9 cellular contexts compared by ENCODE assay signal in the genomic region with DNA sequence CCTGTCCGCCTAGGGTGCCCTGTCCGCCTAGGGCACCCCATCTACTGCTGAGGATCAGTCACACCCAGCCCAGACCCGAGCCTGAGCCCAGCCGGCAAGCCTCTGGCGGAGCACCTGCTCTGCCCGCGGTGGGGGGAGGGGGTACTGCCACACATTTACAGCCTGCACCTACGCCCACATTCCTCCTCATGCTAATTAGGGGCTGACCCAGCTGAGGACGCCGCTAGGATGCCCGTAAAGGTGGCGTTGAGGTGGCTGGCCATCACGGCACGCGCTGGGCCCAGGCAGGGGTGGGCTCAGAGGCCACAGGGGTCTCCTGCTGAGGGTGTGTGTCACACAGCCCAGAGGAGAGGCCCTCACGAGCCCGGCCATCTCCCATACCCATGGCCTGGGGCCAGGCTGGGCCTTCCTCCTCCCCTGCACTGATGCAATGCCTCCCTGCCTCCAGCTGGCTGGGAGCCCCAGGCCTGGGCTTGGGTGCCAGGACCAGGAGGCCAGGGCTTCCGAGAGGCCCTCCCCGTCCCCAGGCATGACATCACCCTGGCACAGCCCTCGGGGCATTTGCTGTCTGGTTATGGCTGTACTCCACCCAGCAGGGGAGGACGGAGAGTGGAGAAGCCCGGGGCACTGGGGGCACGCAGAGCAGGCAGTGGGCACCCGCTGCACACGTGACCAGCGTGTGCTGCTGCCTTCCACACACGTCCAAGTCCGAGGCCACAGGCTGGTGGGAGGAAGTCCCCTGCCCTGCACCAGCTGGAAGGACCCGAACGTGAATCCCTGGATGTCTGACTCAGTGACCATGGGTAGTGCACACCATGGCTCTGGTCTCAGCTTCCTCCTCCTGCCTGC. TPM values are rescaled to one million over a fixed set of nuclear protein-coding genes. Genes with fewer than 3 reads are reported as not detected.
DNase-seq lines count a peak whose midpoint lies in the region; TF ChIP-seq lines count a peak whose summit lies in the region.
"Had no signal": no experiment of that assay in that cellular context is flagged by ENCODE, and none has a peak within 500 bp of the region (broad histone marks: within the 10 kb centered on the region; RNA-seq: fewer than 3 reads in every experiment).

No MANE protein-coding gene starts in this region.

- no peak overlapping the region for H3K4me3 ChIP-seq in endodermal cell (ENCODE audit: low read length)

- H3K27me3 Mint-ChIP-seq in endodermal cell (ENCODE audit: insufficient read depth): peaks cover 7% of the 10 kb centered on the region

- no peaks in the 10 kb centered on the region for H3K9me3 Mint-ChIP-seq in endodermal cell
- H3K9me3 Mint-ChIP-seq: activated T-cell treated with anti-CD3 and anti-CD28 coated beads, Interleukin-2, amount 50 U/mL, for 72 hours had no signal

- no peak overlapping the region for H3K4me3 Mint-ChIP-seq in endodermal cell
- H3K4me3 Mint-ChIP-seq: activated T-cell treated with anti-CD3 and anti-CD28 coated beads, Interleukin-2, amount 50 U/mL, for 72 hours had no signal

- WGBS in endodermal cell (ENCODE audit: insufficient coverage in 1 of 2, insufficient read length in 1 of 2), 2 experiments: 77 to 78% methylated on average over 21 to 29 of the region's 30 CpGs

- H3K9me3 ChIP-seq in endodermal cell (ENCODE audit: control insufficient read depth, low read length): no peaks in the 10 kb centered on the region

- no peak overlapping the region for H3K9ac ChIP-seq in endodermal cell (ENCODE audit: extremely low read depth, low read length, poor library complexity, severe bottlenecking)

- DNase-seq in C1 segment of cervical spinal cord (lab: John Stamatoyannopoulos, UW) (peak in 13 of 14 donors; percentile 44 to 98 (median 88)), NCI-H446 treated with DMSO at 0.1 percent for 48 hours (lab: John Stamatoyannopoulos, UW) (peak; percentile 86), endodermal cell (peak; percentile 82), middle frontal gyrus (ENCODE audit: extremely low spot score, low spot score) (peak; percentile 82), NCI-H1436 (lab: John Stamatoyannopoulos, UW) (no peak), KG1 (lab: John Stamatoyannopoulos, UW) (no peak), SKM-1 (lab: John Stamatoyannopoulos, UW; ENCODE audit: unreplicated experiment) (no peak), NCI-H1092 (lab: John Stamatoyannopoulos, UW) (no peak)
- DNase-seq: activated T-cell treated with anti-CD3 and anti-CD28 coated beads, Interleukin-2, amount 50 U/mL, for 72 hours had no signal

- no peaks in the 10 kb centered on the region for H3K36me3 ChIP-seq in endodermal cell (ENCODE audit: control insufficient read depth, insufficient read depth, low read length)

- H3K4me1 ChIP-seq in endodermal cell (ENCODE audit: control insufficient read depth, insufficient read depth, low read length): peaks cover 4% of the 10 kb centered on the region

- no peaks in the 10 kb centered on the region for H3K27me3 ChIP-seq in endodermal cell (ENCODE audit: control insufficient read depth, insufficient read depth, low read length, poor library complexity, severe bottlenecking)

- no peak overlapping the region for H3K27ac ChIP-seq in endodermal cell (ENCODE audit: low read depth, low read length)

- H3K27ac Mint-ChIP-seq in endodermal cell: no peak overlapping the region
- H3K27ac Mint-ChIP-seq: activated T-cell treated with anti-CD3 and anti-CD28 coated beads, Interleukin-2, amount 50 U/mL, for 72 hours had no signal

- no peak for TF ChIP-seq CTCF in endodermal cell (conservative IDR thresholded peaks at IDR 0.05)

- peaks cover 5% of the 10 kb centered on the region for H3K36me3 Mint-ChIP-seq in endodermal cell (ENCODE audit: low read depth)

- peaks cover 2% of the 10 kb centered on the region for H3K4me1 Mint-ChIP-seq in endodermal cell

RNA-seq across cellular contexts. Expression of gene DUSP8, which starts 12.7 kb away (rescaled TPM):
- 1 to 10 TPM; 4.7 to 7.0 TPM for total RNA-seq in endodermal cell
- 13.7 TPM for polyA plus RNA-seq in endodermal cell (2013, experiment 1 of 2)
- 7.4 TPM for polyA plus RNA-seq in endodermal cell (2013, experiment 2 of 2)

RNA-seq across cellular contexts. Expression of gene KRTAP5-1, which starts 25.8 kb away (rescaled TPM):
- total RNA-seq in endodermal cell: not detected
- not detected for polyA plus RNA-seq in endodermal cell (2013, experiment 1 of 2)
- not detected for polyA plus RNA-seq in endodermal cell (2013, experiment 2 of 2)
- total RNA-seq: activated T-cell treated with anti-CD3 and anti-CD28 coated beads, Interleukin-2, amount 50 U/mL, for 72 hours had no signal

RNA-seq across cellular contexts. Expression of gene KRTAP5-2, which starts 38.8 kb away (rescaled TPM):
- not detected for total RNA-seq in endodermal cell
- not detected for polyA plus RNA-seq in endodermal cell (2013, experiment 1 of 2)
- not detected for polyA plus RNA-seq in endodermal cell (2013, experiment 2 of 2)
- total RNA-seq: activated T-cell treated with anti-CD3 and anti-CD28 coated beads, Interleukin-2, amount 50 U/mL, for 72 hours had no signal

RNA-seq across cellular contexts. Expression of gene KRTAP5-3, which starts 48.9 kb away (rescaled TPM):
- not detected for total RNA-seq in endodermal cell
- polyA plus RNA-seq in endodermal cell (2013, experiment 1 of 2): not detected
- polyA plus RNA-seq in endodermal cell (2013, experiment 2 of 2): not detected
- total RNA-seq: activated T-cell treated with anti-CD3 and anti-CD28 coated beads, Interleukin-2, amount 50 U/mL, for 72 hours had no signal

Comparison
In these comparisons a context has a peak if more than half of its experiments do, and no peak if none do; other contexts are left out.
1. DNase-seq: peak in C1 segment of cervical spinal cord (13 of 14), NCI-H446 treated with DMSO at 0.1 percent for 48 hours (single experiment), endodermal cell (single experiment) and middle frontal gyrus (single experiment); none in NCI-H1436 (single experiment), KG1 (single experiment), SKM-1 (single experiment) and NCI-H1092 (single experiment).